In the genomic region with DNA sequence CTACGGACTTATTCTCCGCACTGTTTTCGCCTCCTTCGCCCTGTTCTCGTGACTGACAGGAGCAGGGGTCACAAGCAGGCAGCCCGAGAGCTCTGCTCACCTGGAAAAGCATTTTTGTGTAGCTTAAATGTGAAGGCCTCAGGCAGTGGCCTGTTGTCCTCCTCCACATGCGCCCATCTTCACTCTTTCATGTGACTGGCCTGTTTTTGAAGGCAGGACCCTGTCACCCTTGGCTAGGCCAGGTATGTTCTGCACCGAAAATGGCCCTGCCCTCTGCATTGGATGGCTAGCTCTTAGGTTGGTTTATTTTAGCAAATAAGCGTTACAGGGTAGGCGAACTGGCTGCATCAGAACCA, we compare ENCODE assay signal across 1 cellular context.
A peak's percentile ranks its signal among the peaks of the same experiment; 100 is the strongest.
TF ChIP-seq lines count a peak whose summit lies in the region.

No MANE protein-coding gene starts in this region.

TF ChIP-seq in H1, 55 proteins besides CTCF, POLR2A, EP300 and RAD21 (continued from another document):
- TF ChIP-seq SIX5 (IDR thresholded peaks at IDR 0.05; ENCODE audit: low read depth, low read length) (no peak), TAF1 (IDR thresholded peaks at IDR 0.05; ENCODE audit: low read depth, low read length) (no peak), BCL11A (IDR thresholded peaks at IDR 0.05; ENCODE audit: low read depth in 2 of 2, low read length in 2 of 2) (no peak)
- TF ChIP-seq, protein P1, sequence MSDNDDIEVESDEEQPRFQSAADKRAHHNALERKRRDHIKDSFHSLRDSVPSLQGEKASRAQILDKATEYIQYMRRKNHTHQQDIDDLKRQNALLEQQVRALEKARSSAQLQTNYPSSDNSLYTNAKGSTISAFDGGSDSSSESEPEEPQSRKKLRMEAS (IDR thresholded peaks at IDR 0.05), result peak; percentile 83
